In the genomic region with DNA sequence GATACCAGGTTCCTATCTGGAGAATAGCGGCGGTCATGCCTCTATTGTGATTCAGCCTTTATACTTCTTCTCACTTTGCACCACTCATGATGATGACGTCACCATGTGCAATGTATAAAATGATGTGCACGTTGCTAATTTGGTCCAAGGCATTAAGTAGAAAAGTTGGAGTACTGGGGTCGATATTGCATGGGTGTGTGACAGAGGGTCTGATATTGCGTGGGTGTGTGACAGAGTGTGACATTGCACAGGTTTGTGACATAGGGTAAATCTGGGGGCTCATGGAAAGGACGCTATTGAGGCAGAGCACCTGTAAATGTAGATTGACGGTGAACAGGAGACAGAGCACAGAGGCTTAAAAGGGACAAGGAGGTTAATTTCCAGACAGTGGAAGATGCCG, we compare ENCODE assay signal across 27 cellular contexts. TPM values are rescaled to one million over a fixed set of nuclear protein-coding genes. Genes with fewer than 3 reads are reported as not detected.
"Had no signal": no experiment of that assay in that cellular context is flagged by ENCODE, and none has a peak within 500 bp of the region (broad histone marks: within the 10 kb centered on the region; RNA-seq: fewer than 3 reads in every experiment).

No MANE protein-coding gene starts in this region.

- H3K9ac ChIP-seq: SK-N-SH had no signal

- H3K4me2 ChIP-seq: SK-N-SH had no signal

- FAIRE-seq: RCC 7860 had no signal

- H3K4me1 Mint-ChIP-seq: IgD-negative memory B cell, T-cell had no signal

- H3K27ac Mint-ChIP-seq: IgD-negative memory B cell, T-cell had no signal

- DNase-seq: KBM-7, MV-4-11, NCI-H1048, NCI-H1105, NCI-H1417 treated with DMSO at 0.1 percent for 48 hours, NCI-H146, NCI-H1694 treated with DMSO at 0.1 percent for 48 hours, NCI-H1930, NCI-H2081, NCI-H2171, NCI-H226, NCI-H446, NCI-H510A, NCI-H524 treated with DMSO at 0.1 percent for 48 hours, NCI-H69, NCI-H774, SHP77, SK-N-SH, SW 1271, T-cell had no signal

- H3K36me3 Mint-ChIP-seq: T-cell had no signal

- H3K4me3 Mint-ChIP-seq: IgD-negative memory B cell, T-cell had no signal

- H3K27me3 Mint-ChIP-seq: IgD-negative memory B cell had no signal

- H3K9me3 ChIP-seq: SK-N-SH had no signal

- H3K27ac ChIP-seq: RWPE1 had no signal

- ATAC-seq: T-cell had no signal

RNA-seq across cellular contexts. Expression of a gene that starts 4.5 kb away (rescaled TPM):
- total RNA-seq: HT-29, LHCN-M2, MCF 10A, SK-MEL-5, T-cell had no signal
- polyA plus RNA-seq: IgD-negative memory B cell, SK-N-SH had no signal

RNA-seq across cellular contexts. Expression of a gene that starts 14.0 kb away (rescaled TPM):
- total RNA-seq: HT-29, LHCN-M2, MCF 10A, SK-MEL-5, T-cell had no signal
- polyA plus RNA-seq: IgD-negative memory B cell, SK-N-SH had no signal

RNA-seq across cellular contexts. Expression of a gene that starts 17.4 kb away (rescaled TPM):
- total RNA-seq: HT-29, MCF 10A had no signal
